10 cellular contexts compared by ENCODE assay signal in the genomic region with DNA sequence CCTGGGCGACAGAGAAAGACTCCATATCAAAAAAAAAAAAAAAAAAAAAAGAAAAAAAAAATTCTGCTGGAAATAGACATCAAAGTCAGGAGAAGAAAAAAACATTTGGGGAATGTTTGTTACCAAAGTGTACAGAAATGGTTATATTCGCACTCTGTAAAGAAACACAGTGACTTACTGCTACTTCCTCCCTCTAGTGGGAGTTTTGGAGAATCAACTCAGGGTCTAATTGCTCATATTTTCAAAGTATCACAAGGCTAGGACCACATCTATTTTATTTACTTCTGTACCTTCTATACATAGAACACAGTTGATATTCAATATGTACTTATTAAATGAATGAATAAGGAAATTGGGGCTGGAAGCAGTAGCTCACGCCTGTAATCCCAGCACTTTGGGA. TPM values are rescaled to one million over a fixed set of nuclear protein-coding genes. Genes with fewer than 3 reads are reported as not detected.
DNase-seq lines count a peak whose midpoint lies in the region; ATAC-seq, FAIRE-seq and TF ChIP-seq lines count a peak whose summit lies in the region.
"Had no signal": no experiment of that assay in that cellular context is flagged by ENCODE, and none has a peak within 500 bp of the region (broad histone marks: within the 10 kb centered on the region; RNA-seq: fewer than 3 reads in every experiment).

No MANE protein-coding gene starts in this region.

- no peak for FAIRE-seq in small intestine (lab: Jason Lieb, UNC)
- FAIRE-seq: endometrium had no signal

- no peak overlapping the region for H3K4me3 Mint-ChIP-seq in stimulated activated memory B cell treated with anti-CD40 and anti-IgM and Interleukin-4, amounts not matched to agents 10 μg/mL and 1 μg/mL and 100 μg/mL, for 72 hours

- no peak for ATAC-seq in left cardiac atrium
- ATAC-seq in stimulated activated memory B cell treated with anti-CD40 and anti-IgM and Interleukin-4, amounts not matched to agents 10 μg/mL and 1 μg/mL and 100 μg/mL, for 72 hours: no peak

- H3K9me3 ChIP-seq in cardiac muscle cell (ENCODE audit: low read depth) (no peaks in the 10 kb centered on the region), OCI-LY3 (ENCODE audit: insufficient read depth, low read length) (no peaks in the 10 kb centered on the region), small intestine (ENCODE audit: control insufficient read depth, low read depth) (no peaks in the 10 kb centered on the region)

- 95 to 100% (median 96%) methylated on average over 3 of the region's 3 CpGs for WGBS in small intestine, 3 donors

- H3K27ac ChIP-seq in cardiac muscle cell (no peak overlapping the region), OCI-LY3 (ENCODE audit: low read length) (no peak overlapping the region), small intestine (ENCODE audit: low read depth in 1 of 2, low read length in 1 of 2) (no peak overlapping the region)
- H3K27ac ChIP-seq: HL-60 had no signal

- H3K4me3 ChIP-seq in cardiac muscle cell: no peak overlapping the region
- no peak overlapping the region for H3K4me3 ChIP-seq in OCI-LY3 (ENCODE audit: low read length)
- no peak overlapping the region for H3K4me3 ChIP-seq in epithelial cell of proximal tubule (ENCODE audit: low read depth, low read length)
- no peak overlapping the region for H3K4me3 ChIP-seq in small intestine (ENCODE audit: low read depth in 1 of 2, low read length in 2 of 2)

- H3K9ac ChIP-seq in OCI-LY3 (ENCODE audit: low read length): no peak overlapping the region

- no peaks in the 10 kb centered on the region for H3K4me1 Mint-ChIP-seq in stimulated activated memory B cell treated with anti-CD40 and anti-IgM and Interleukin-4, amounts not matched to agents 10 μg/mL and 1 μg/mL and 100 μg/mL, for 72 hours

- H3K4me1 ChIP-seq in cardiac muscle cell (ENCODE audit: low read depth) (peaks cover 13% of the 10 kb centered on the region), OCI-LY3 (ENCODE audit: low read length) (no peaks in the 10 kb centered on the region), small intestine (ENCODE audit: control insufficient read depth in 2 of 2, insufficient read depth in 1 of 2, low read depth in 1 of 2, low read length in 1 of 2) (no peaks in the 10 kb centered on the region)

- intact Hi-C loops in left cardiac atrium (cut with DNase I): no loop called here

- H3K79me2 ChIP-seq in OCI-LY3 (ENCODE audit: low read length): no peaks in the 10 kb centered on the region

- no peaks in the 10 kb centered on the region for H3K27me3 Mint-ChIP-seq in stimulated activated memory B cell treated with anti-CD40 and anti-IgM and Interleukin-4, amounts not matched to agents 10 μg/mL and 1 μg/mL and 100 μg/mL, for 72 hours

- H3K36me3 Mint-ChIP-seq in stimulated activated memory B cell treated with anti-CD40 and anti-IgM and Interleukin-4, amounts not matched to agents 10 μg/mL and 1 μg/mL and 100 μg/mL, for 72 hours: peaks cover 65% of the 10 kb centered on the region

- no peak overlapping the region for H2AFZ ChIP-seq in OCI-LY3 (ENCODE audit: low read depth, low read length)

- DNase-seq in cardiac muscle cell (ENCODE audit: low read depth in 1 of 2, low spot score in 1 of 2) (peak in 1 of 2 donors; percentile 9), left cardiac atrium (no peak), epithelial cell of proximal tubule (ENCODE audit: low read depth) (no peak), small intestine (peak; percentile 2), NCI-H1436 treated with DMSO at 0.1 percent for 48 hours (lab: John Stamatoyannopoulos, UW) (no peak), putamen (ENCODE audit: low spot score) (no peak)

- H3K27me3 ChIP-seq in cardiac muscle cell: no peaks in the 10 kb centered on the region
- no peaks in the 10 kb centered on the region for H3K27me3 ChIP-seq in OCI-LY3 (ENCODE audit: low read depth, low read length)
- no peaks in the 10 kb centered on the region for H3K27me3 ChIP-seq in small intestine (ENCODE audit: control insufficient read depth in 2 of 2, insufficient read depth in 2 of 2, low read length in 2 of 2)

- no peaks in the 10 kb centered on the region for H3K9me3 Mint-ChIP-seq in stimulated activated memory B cell treated with anti-CD40 and anti-IgM and Interleukin-4, amounts not matched to agents 10 μg/mL and 1 μg/mL and 100 μg/mL, for 72 hours

- H4K20me1 ChIP-seq in OCI-LY3 (ENCODE audit: insufficient read depth, low read length): no peaks in the 10 kb centered on the region

- no peak overlapping the region for H3K27ac Mint-ChIP-seq in stimulated activated memory B cell treated with anti-CD40 and anti-IgM and Interleukin-4, amounts not matched to agents 10 μg/mL and 1 μg/mL and 100 μg/mL, for 72 hours

- TF ChIP-seq CTCF in cardiac muscle cell (IDR thresholded peaks at IDR 0.05; ENCODE audit: low read depth, low read length): peak; percentile 39
- peak; percentile 9; the same call in 1 of the 2 replicates for TF ChIP-seq CTCF in OCI-LY3 (IDR thresholded peaks at IDR 0.05; ENCODE audit: low read depth, low read length)
- TF ChIP-seq CTCF in epithelial cell of proximal tubule (conservative IDR thresholded peaks at IDR 0.05; ENCODE audit: low read depth, low read length): peak; percentile 46

- H3K36me3 ChIP-seq in cardiac muscle cell (peaks cover 61% of the 10 kb centered on the region), OCI-LY3 (replicated peaks; ENCODE audit: low read depth, low read length) (peaks cover 9% of the 10 kb centered on the region), small intestine (ENCODE audit: control insufficient read depth in 2 of 2, insufficient read depth in 2 of 2, low read length in 2 of 2) (peaks cover 14 to 27% of the 10 kb centered on the region in 2 donors)

- no peak overlapping the region for H3K4me2 ChIP-seq in OCI-LY3 (ENCODE audit: low read length)

RNA-seq across cellular contexts. Expression of a gene that starts 24.4 kb away (rescaled TPM):
- not detected in 2 replicates for total RNA-seq in cardiac muscle cell
- polyA plus RNA-seq in cardiac muscle cell: 0.50 TPM in 1 of 2 replicates, not detected in the other
- total RNA-seq in left cardiac atrium: under 1 TPM; 0.50 to 0.65 TPM
- not detected in 2 replicates for total RNA-seq in epithelial cell of proximal tubule
- 1 to 10 TPM in 1 of 3 donors, under 1 TPM in 1, not detected in 1; 0.34 to 1.1 TPM for polyA plus RNA-seq in small intestine

RNA-seq across cellular contexts. Expression of a gene that starts 30.6 kb away (rescaled TPM):
- total RNA-seq in cardiac muscle cell (16.8 and 24.9 TPM in 2 replicates), left cardiac atrium (10 to 100 TPM; 12.5 to 15.1 TPM), epithelial cell of proximal tubule (14.5 and 15.0 TPM in 2 replicates)
- polyA plus RNA-seq in cardiac muscle cell (22.6 and 35.0 TPM in 2 replicates), small intestine (10 to 100 TPM in 1 of 3 donors, 1 to 10 TPM in 2; 8.1 to 18.6 (median 8.6) TPM)

RNA-seq across cellular contexts. Expression of a gene that starts 39.7 kb away (rescaled TPM):
- total RNA-seq in cardiac muscle cell: 0.09 and 0.39 TPM in 2 replicates
- polyA plus RNA-seq in cardiac muscle cell: 0.07 and 0.55 TPM in 2 replicates
- total RNA-seq in left cardiac atrium: under 1 TPM; 0.16 to 0.53 TPM
- total RNA-seq in epithelial cell of proximal tubule: 0.17 TPM in 1 of 2 replicates, not detected in the other
- 1 to 10 TPM in 2 of 3 donors, under 1 TPM in 1; 0.57 to 8.9 (median 5.4) TPM for polyA plus RNA-seq in small intestine
